1 cellular context compared by ENCODE assay signal in genomic region chr22:20809538-20810185, GRCh38.
TF ChIP-seq lines count a peak whose summit lies in the region.

No MANE protein-coding gene starts in this region.

TF ChIP-seq in IMR-90, 13 proteins besides CTCF, POLR2A, EP300 and RAD21:
- TF ChIP-seq ELK1 (IDR thresholded peaks at IDR 0.05; ENCODE audit: borderline replicate concordance, low read depth, low read length): no peak
- no peak for TF ChIP-seq CHD1 (IDR thresholded peaks at IDR 0.05; ENCODE audit: low read depth, low read length)
- TF ChIP-seq RCOR1 (IDR thresholded peaks at IDR 0.05; ENCODE audit: insufficient replicate concordance, low read length): no peak
- TF ChIP-seq NFE2L2 (IDR thresholded peaks at IDR 0.05; ENCODE audit: low read depth, low read length): no peak
- TF ChIP-seq MXI1 (IDR thresholded peaks at IDR 0.05; ENCODE audit: borderline replicate concordance, low read depth, low read length): no peak
- no peak for TF ChIP-seq SMC3 (IDR thresholded peaks at IDR 0.05; ENCODE audit: low read depth, low read length)
- TF ChIP-seq BHLHE40 (IDR thresholded peaks at IDR 0.05; ENCODE audit: low read depth, low read length): no peak
- no peak for TF ChIP-seq MAZ (IDR thresholded peaks at IDR 0.05; ENCODE audit: borderline replicate concordance, low read depth, low read length)
- TF ChIP-seq FOS (IDR thresholded peaks at IDR 0.05; ENCODE audit: low read depth, low read length): no peak
- no peak for TF ChIP-seq CEBPB (IDR thresholded peaks at IDR 0.05; ENCODE audit: low read depth, low read length)
- TF ChIP-seq RFX5 (IDR thresholded peaks at IDR 0.05; ENCODE audit: low read depth, low read length): no peak
- no peak for TF ChIP-seq USF2 (IDR thresholded peaks at IDR 0.05; ENCODE audit: low read depth, low read length)
- no peak for TF ChIP-seq MAFK (IDR thresholded peaks at IDR 0.05; ENCODE audit: low read depth, low read length)
